9 cellular contexts compared by ENCODE assay signal in genomic region chr16:58196898-58197313, GRCh38. TPM values are rescaled to one million over a fixed set of nuclear protein-coding genes. Genes with fewer than 3 reads are reported as not detected.
DNase-seq lines count a peak whose midpoint lies in the region; FAIRE-seq and TF ChIP-seq lines count a peak whose summit lies in the region.
"Had no signal": no experiment of that assay in that cellular context is flagged by ENCODE, and none has a peak within 500 bp of the region (broad histone marks: within the 10 kb centered on the region; RNA-seq: fewer than 3 reads in every experiment).

No MANE protein-coding gene starts in this region.

- peak overlapping the region; percentile 88 for H3K27ac Mint-ChIP-seq in activated CD4-positive, alpha-beta T cell treated with anti-CD3 and anti-CD28 coated beads, Interleukin-2, amount 10 ng/mL, durations not matched to agents 24 days and 14 days

- H3K9me3 ChIP-seq in WERI-Rb-1 (ENCODE audit: severe bottlenecking) = no peaks in the 10 kb centered on the region

- intact Hi-C loops in activated CD4-positive, alpha-beta T cell treated with anti-CD3 and anti-CD28 coated beads, Interleukin-2, amount 10 ng/mL, durations not matched to agents 24 days and 14 days (cut with micrococcal nuclease) = loop anchor here (5.0 kb wide), 1 partner anchor 175 kb away; no protein-coding TSS in a partner anchor

- peak overlapping the region; percentile 95 for H3K4me3 Mint-ChIP-seq in activated CD4-positive, alpha-beta T cell treated with anti-CD3 and anti-CD28 coated beads, Interleukin-2, amount 10 ng/mL, durations not matched to agents 24 days and 14 days

- peaks cover 24% of the 10 kb centered on the region for H3K27me3 Mint-ChIP-seq in activated CD4-positive, alpha-beta T cell treated with anti-CD3 and anti-CD28 coated beads, Interleukin-2, amount 10 ng/mL, durations not matched to agents 24 days and 14 days

- peaks cover 44% of the 10 kb centered on the region for H3K36me3 Mint-ChIP-seq in activated CD4-positive, alpha-beta T cell treated with anti-CD3 and anti-CD28 coated beads, Interleukin-2, amount 10 ng/mL, durations not matched to agents 24 days and 14 days (ENCODE audit: low read depth)

- no peaks in the 10 kb centered on the region for H3K9me3 Mint-ChIP-seq in activated CD4-positive, alpha-beta T cell treated with anti-CD3 and anti-CD28 coated beads, Interleukin-2, amount 10 ng/mL, durations not matched to agents 24 days and 14 days

- H3K36me3 ChIP-seq in WERI-Rb-1 = peaks cover 38% of the 10 kb centered on the region

- no peak overlapping the region for H3K27ac ChIP-seq in WERI-Rb-1
- H3K27ac ChIP-seq: epithelial cell of prostate had no signal

- peak overlapping the region; percentile 81 for H3K4me3 ChIP-seq in WERI-Rb-1 (ENCODE audit: low read depth, low read length)

- TF ChIP-seq CTCF in WERI-Rb-1 (IDR thresholded peaks at IDR 0.05; ENCODE audit: low read depth, low read length) = no peak

- no peak for FAIRE-seq in frontal cortex (lab: Jason Lieb, UNC)

- no peaks in the 10 kb centered on the region for H3K27me3 ChIP-seq in WERI-Rb-1 (ENCODE audit: insufficient read depth, low read depth, severe bottlenecking)

- peaks cover 36% of the 10 kb centered on the region for H3K4me1 Mint-ChIP-seq in activated CD4-positive, alpha-beta T cell treated with anti-CD3 and anti-CD28 coated beads, Interleukin-2, amount 10 ng/mL, durations not matched to agents 24 days and 14 days

- DNase-seq in activated CD4-positive, alpha-beta T cell treated with anti-CD3 and anti-CD28 coated beads, Interleukin-2, amount 10 ng/mL, durations not matched to agents 24 days and 14 days = peak; percentile 61
- DNase-seq in activated CD4-positive, alpha-beta T cell treated with anti-CD3 and anti-CD28 coated beads, Interleukin-2, amount 50 U/mL, for 48 hours = no peak
- DNase-seq in WERI-Rb-1 = no peak
- DNase-seq in frontal cortex (ENCODE audit: low spot score in 2 of 2) = peak; percentile 20 to 29
- peak; percentile 13 for DNase-seq in putamen (ENCODE audit: low spot score)
- DNase-seq in mesenteric fat pad (ENCODE audit: low spot score) = no peak
- DNase-seq in pons (ENCODE audit: low spot score) = no peak
- DNase-seq in dedifferentiated amniotic fluid mesenchymal stem cell (ENCODE audit: extremely low spot score) = no peak

RNA-seq across cellular contexts. Expression of gene CSNK2A2, which starts 1.0 kb away (rescaled TPM):
- total RNA-seq in activated CD4-positive, alpha-beta T cell treated with anti-CD3 and anti-CD28 coated beads, Interleukin-2, amount 10 ng/mL, durations not matched to agents 24 days and 14 days = 92.0 and 96.7 TPM in 2 replicates
- 17.9 TPM for total RNA-seq in frontal cortex
- 66.1 TPM for total RNA-seq in mesenteric fat pad

Comparison
In these comparisons a context has a peak if more than half of its experiments do, and no peak if none do; other contexts are left out.
1. DNase-seq: peak in activated CD4-positive, alpha-beta T cell treated with anti-CD3 and anti-CD28 coated beads, Interleukin-2, amount 10 ng/mL, durations not matched to agents 24 days and 14 days (single experiment), frontal cortex (2 of 2) and putamen (single experiment); none in activated CD4-positive, alpha-beta T cell treated with anti-CD3 and anti-CD28 coated beads, Interleukin-2, amount 50 U/mL, for 48 hours (0 of 2), WERI-Rb-1 (single experiment), mesenteric fat pad (single experiment), pons (single experiment) and dedifferentiated amniotic fluid mesenchymal stem cell (single experiment).